ENCODE assay signal across 10 cellular contexts in genomic region chr15:40454904-40455391, GRCh38. TPM values are rescaled to one million over a fixed set of nuclear protein-coding genes. Genes with fewer than 3 reads are reported as not detected.
DNase-seq lines count a peak whose midpoint lies in the region; ATAC-seq and TF ChIP-seq lines count a peak whose summit lies in the region.
"Had no signal": no experiment of that assay in that cellular context is flagged by ENCODE, and none has a peak within 500 bp of the region (broad histone marks: within the 10 kb centered on the region; RNA-seq: fewer than 3 reads in every experiment).

No MANE protein-coding gene starts in this region.

- H3K36me3 ChIP-seq in BLaER1 treated with 17β-estradiol and CSF1 and Interleukin-3, amounts not matched to agents 10 nM and 100 nM: peaks cover 19 to 25% (median 21%) of the 10 kb centered on the region in 11 experiments
- H3K36me3 ChIP-seq in Loucy (ENCODE audit: insufficient read depth, low read length) (peaks cover 21% of the 10 kb centered on the region; the same call in 1 of the 2 replicates), mesendoderm (ENCODE audit: control insufficient read depth, insufficient read depth, low read length) (peaks cover 4% of the 10 kb centered on the region), upper lobe of left lung (peaks cover 0 to 16% (median 11%) of the 10 kb centered on the region in 4 donors), spleen (peaks cover 0 to 20% (median 17%) of the 10 kb centered on the region in 6 donors)

- no peak overlapping the region for H4K5ac ChIP-seq in mesendoderm (ENCODE audit: low read length)

- H3K27ac Mint-ChIP-seq in activated naive CD8-positive, alpha-beta T cell treated with anti-CD3 and anti-CD28 coated beads, Interleukin-2, amount 50 U/mL, for 24 hours: peak overlapping the region; percentile 75

- H3K27me3 ChIP-seq in BLaER1 treated with 17β-estradiol and CSF1 and Interleukin-3, amounts not matched to agents 10 nM and 100 nM: no peaks in the 10 kb centered on the region
- H3K27me3 ChIP-seq in Loucy (ENCODE audit: insufficient read depth, low read length, poor library complexity, severe bottlenecking): no peaks in the 10 kb centered on the region
- H3K27me3 ChIP-seq in mesendoderm (ENCODE audit: insufficient read depth, low read length, poor library complexity): no peaks in the 10 kb centered on the region
- H3K27me3 ChIP-seq in upper lobe of left lung: no peaks in the 10 kb centered on the region
- no peaks in the 10 kb centered on the region for H3K27me3 ChIP-seq in spleen (replicated peaks in 1 of 7)

- H3F3A ChIP-seq in Loucy (ENCODE audit: low read depth): no peaks in the 10 kb centered on the region

- H2AFZ ChIP-seq in Loucy (ENCODE audit: low read length): no peak overlapping the region

- ATAC-seq in activated naive CD8-positive, alpha-beta T cell treated with anti-CD3 and anti-CD28 coated beads, Interleukin-2, amount 50 U/mL, for 24 hours: peak; percentile 32
- ATAC-seq in upper lobe of left lung (ENCODE audit: low FRiP score in 2 of 2): no peak

- peak overlapping the region; percentile 5 for H3K4me3 Mint-ChIP-seq in activated naive CD8-positive, alpha-beta T cell treated with anti-CD3 and anti-CD28 coated beads, Interleukin-2, amount 50 U/mL, for 24 hours

- H3K23ac ChIP-seq in mesendoderm (ENCODE audit: low read length): peak overlapping the region; percentile 12

- H2BK15ac ChIP-seq in mesendoderm (replicated peaks; ENCODE audit: low read depth): no peak overlapping the region

- peak overlapping the region in 10 of 11 experiments; percentile 30 to 75 (median 56); a peak in 18 of 22 replicates for H3K27ac ChIP-seq in BLaER1 treated with 17β-estradiol and CSF1 and Interleukin-3, amounts not matched to agents 10 nM and 100 nM
- H3K27ac ChIP-seq in mesendoderm (ENCODE audit: low read depth, low read length): no peak overlapping the region
- H3K27ac ChIP-seq in upper lobe of left lung: no peak overlapping the region
- H3K27ac ChIP-seq in spleen: peak overlapping the region in 2 of 8 donors; percentile 17 to 49

- no CpG with 5 or more reads among the region's 9 CpGs for WGBS in mesendoderm (ENCODE audit: extremely low coverage, insufficient coverage, low lambda C conversion rate)
- WGBS in upper lobe of left lung, 2 donors: 67 to 76% methylated on average over 9 of the region's 9 CpGs
- WGBS in spleen, 5 donors: 69 to 80% (median 71%) methylated on average over 7 to 9 of the region's 9 CpGs

- no peaks in the 10 kb centered on the region for H3K9me2 ChIP-seq in Loucy (replicated peaks; ENCODE audit: low read depth, low read length)

- no peak for TF ChIP-seq CTCF in Loucy (conservative IDR thresholded peaks at IDR 0.05; ENCODE audit: low read length)
- TF ChIP-seq CTCF in upper lobe of left lung (IDR thresholded peaks at IDR 0.05): no peak
- TF ChIP-seq CTCF in spleen (IDR thresholded peaks at IDR 0.05 in 8 of 11, conservative IDR thresholded peaks at IDR 0.05 in 3 of 11): no peak

- peak overlapping the region; percentile 75 for H3K56ac ChIP-seq in mesendoderm (ENCODE audit: low read length)

- peaks cover 73% of the 10 kb centered on the region for H3K4me1 Mint-ChIP-seq in activated naive CD8-positive, alpha-beta T cell treated with anti-CD3 and anti-CD28 coated beads, Interleukin-2, amount 50 U/mL, for 24 hours

- H3K9me3 ChIP-seq in BLaER1 treated with 17β-estradiol and CSF1 and Interleukin-3, amounts not matched to agents 10 nM and 100 nM (replicated peaks in 1 of 11): no peaks in the 10 kb centered on the region
- H3K9me3 ChIP-seq in Loucy (ENCODE audit: insufficient read depth, low read depth, low read length) (no peaks in the 10 kb centered on the region), upper lobe of left lung (no peaks in the 10 kb centered on the region), spleen (no peaks in the 10 kb centered on the region)

- no peak overlapping the region for H3K4ac ChIP-seq in mesendoderm (ENCODE audit: low read depth, low read length)

- no peaks in the 10 kb centered on the region for H3K27me3 Mint-ChIP-seq in activated naive CD8-positive, alpha-beta T cell treated with anti-CD3 and anti-CD28 coated beads, Interleukin-2, amount 50 U/mL, for 24 hours

- H3K4me2 ChIP-seq in BLaER1 treated with 17β-estradiol and CSF1 and Interleukin-3, amounts not matched to agents 10 nM and 100 nM: peak overlapping the region; percentile 67 to 97 (median 87)
- H3K4me2 ChIP-seq in Loucy (ENCODE audit: low read depth, low read length, poor library complexity, severe bottlenecking): peak overlapping the region; percentile 68
- no peak overlapping the region for H3K4me2 ChIP-seq in mesendoderm (ENCODE audit: low read length)

- H3K79me1 ChIP-seq in mesendoderm (ENCODE audit: low read length): peaks cover 43% of the 10 kb centered on the region

- H4K20me1 ChIP-seq in BLaER1 treated with 17β-estradiol and CSF1 and Interleukin-3, amounts not matched to agents 10 nM and 100 nM: peaks cover 94 to 100% (median 100%) of the 10 kb centered on the region in 11 experiments
- peaks cover 63% of the 10 kb centered on the region for H4K20me1 ChIP-seq in Loucy (ENCODE audit: insufficient read depth, low read length, poor library complexity, severe bottlenecking)

- no peak overlapping the region for H2BK5ac ChIP-seq in mesendoderm (ENCODE audit: low read length)

- H3K4me3 ChIP-seq in BLaER1 treated with 17β-estradiol and CSF1 and Interleukin-3, amounts not matched to agents 10 nM and 100 nM: peak overlapping the region in 3 of 10 experiments; percentile 4 to 40 (median 39); a peak in 4 of 20 replicates
- no peak overlapping the region for H3K4me3 ChIP-seq in Loucy (ENCODE audit: low read length, poor library complexity, severe bottlenecking)
- no peak overlapping the region for H3K4me3 ChIP-seq in mesendoderm (ENCODE audit: low read length)
- no peak overlapping the region for H3K4me3 ChIP-seq in upper lobe of left lung
- H3K4me3 ChIP-seq in spleen: no peak overlapping the region

- TF ChIP-seq POLR2A in upper lobe of left lung (IDR thresholded peaks at IDR 0.05): no peak
- no peak for TF ChIP-seq POLR2A in spleen (IDR thresholded peaks at IDR 0.05)

- H2BK120ac ChIP-seq in mesendoderm (ENCODE audit: low read depth, low read length): no peak overlapping the region

- DNase-seq in activated naive CD8-positive, alpha-beta T cell treated with anti-CD3 and anti-CD28 coated beads, Interleukin-2, amount 50 U/mL, for 24 hours: no peak
- DNase-seq in mesendoderm: no peak
- DNase-seq in NCI-H748 treated with DMSO at 0.1 percent for 48 hours (lab: John Stamatoyannopoulos, UW): no peak
- DNase-seq in upper lobe of left lung: no peak
- no peak for DNase-seq in spleen
- no peak for DNase-seq in NCI-H69 (lab: John Stamatoyannopoulos, UW)
- DNase-seq: cortex of kidney, GDM1 had no signal

- H3K36me3 Mint-ChIP-seq in activated naive CD8-positive, alpha-beta T cell treated with anti-CD3 and anti-CD28 coated beads, Interleukin-2, amount 50 U/mL, for 24 hours (ENCODE audit: low read depth): no peaks in the 10 kb centered on the region

- peaks cover 73 to 83% (median 78%) of the 10 kb centered on the region in 10 experiments for H3K4me1 ChIP-seq in BLaER1 treated with 17β-estradiol and CSF1 and Interleukin-3, amounts not matched to agents 10 nM and 100 nM
- H3K4me1 ChIP-seq in Loucy (ENCODE audit: insufficient read depth, low read length, poor library complexity, severe bottlenecking) (peaks cover 41% of the 10 kb centered on the region), mesendoderm (ENCODE audit: control insufficient read depth, low read depth, low read length) (peaks cover 15% of the 10 kb centered on the region), upper lobe of left lung (peaks cover 43 to 63% (median 45%) of the 10 kb centered on the region in 4 donors), spleen (peaks cover 42 to 79% (median 63%) of the 10 kb centered on the region in 6 donors)

- H2AK5ac ChIP-seq in mesendoderm (ENCODE audit: low read length): no peak overlapping the region

- intact Hi-C loops in spleen (cut with DNase I; ENCODE audit: low total_unique reads): no loop called here

- no peak overlapping the region for H4K8ac ChIP-seq in mesendoderm (ENCODE audit: low read depth, low read length)

- peaks cover 98% of the 10 kb centered on the region for H3K79me2 ChIP-seq in Loucy (ENCODE audit: insufficient read depth, low read length)
- peaks cover 91% of the 10 kb centered on the region for H3K79me2 ChIP-seq in mesendoderm (ENCODE audit: control insufficient read depth, insufficient read depth, low read length)

- H3K9ac ChIP-seq in BLaER1 treated with 17β-estradiol and CSF1 and Interleukin-3, amounts not matched to agents 10 nM and 100 nM: peak overlapping the region; percentile 26 to 65 (median 43); a peak in 21 of 22 replicates
- H3K9ac ChIP-seq in Loucy (ENCODE audit: low read depth, low read length, poor library complexity, severe bottlenecking) (peak overlapping the region; percentile 36), mesendoderm (ENCODE audit: low read length) (peak overlapping the region; percentile 28)

- H3K18ac ChIP-seq in mesendoderm (ENCODE audit: low read length): no peak overlapping the region

- no peak for TF ChIP-seq EP300 in upper lobe of left lung (IDR thresholded peaks at IDR 0.05)

- H3K9me3 Mint-ChIP-seq in activated naive CD8-positive, alpha-beta T cell treated with anti-CD3 and anti-CD28 coated beads, Interleukin-2, amount 50 U/mL, for 24 hours: no peaks in the 10 kb centered on the region

RNA-seq across cellular contexts. Expression of gene BAHD1, which starts 14.2 kb away (rescaled TPM):
- polyA plus RNA-seq in mesendoderm (2013, experiment 1 of 2): 19.9 TPM
- polyA plus RNA-seq in mesendoderm (2013, experiment 2 of 2): 20.3 TPM
- total RNA-seq in upper lobe of left lung (10 to 100 TPM; 21.0 to 36.9 (median 28.5) TPM), spleen (10 to 100 TPM; 13.5 to 27.0 (median 22.2) TPM)
- 10 to 100 TPM in 1 of 3 donors, 1 to 10 TPM in 2; 7.4 to 14.2 (median 8.7) TPM for polyA plus RNA-seq in spleen

RNA-seq across cellular contexts. Expression of gene CHST14, which starts 15.8 kb away (rescaled TPM):
- polyA plus RNA-seq in mesendoderm (2013, experiment 1 of 2): 12.4 TPM
- polyA plus RNA-seq in mesendoderm (2013, experiment 2 of 2): 12.4 TPM
- total RNA-seq in upper lobe of left lung (10 to 100 TPM in 5 of 6 donors, 1 to 10 TPM in 1; 3.1 to 20.6 (median 14.6) TPM), spleen (10 to 100 TPM; 12.0 to 18.5 (median 15.3) TPM)
- 10 to 100 TPM in 1 of 3 donors, 1 to 10 TPM in 2; 7.1 to 10.6 (median 9.0) TPM for polyA plus RNA-seq in spleen

RNA-seq across cellular contexts. Expression of gene IVD, which starts 49.4 kb away (rescaled TPM):
- 29.0 TPM for polyA plus RNA-seq in mesendoderm (2013, experiment 1 of 2)
- polyA plus RNA-seq in mesendoderm (2013, experiment 2 of 2): 29.9 TPM
- total RNA-seq in upper lobe of left lung: 100 to 1,000 TPM in 2 of 6 donors, 10 to 100 TPM in 4; 68.1 to 112 (median 94.5) TPM
- total RNA-seq in spleen: 10 to 100 TPM; 39.6 to 93.9 (median 61.6) TPM
- 10 to 100 TPM; 25.1 to 44.4 (median 35.1) TPM for polyA plus RNA-seq in spleen

Comparison
In these comparisons a context has a peak if more than half of its experiments do, and no peak if none do; other contexts are left out.
1. H3K27ac ChIP-seq: peak in BLaER1 treated with 17β-estradiol and CSF1 and Interleukin-3, amounts not matched to agents 10 nM and 100 nM (10 of 11); none in mesendoderm (single experiment) and upper lobe of left lung (0 of 4).
2. Peak in every context shown above with its lines, with median percentiles within 50 percentile points of each other: H3K9ac ChIP-seq.